1 cellular context compared by ENCODE assay signal in the genomic region with DNA sequence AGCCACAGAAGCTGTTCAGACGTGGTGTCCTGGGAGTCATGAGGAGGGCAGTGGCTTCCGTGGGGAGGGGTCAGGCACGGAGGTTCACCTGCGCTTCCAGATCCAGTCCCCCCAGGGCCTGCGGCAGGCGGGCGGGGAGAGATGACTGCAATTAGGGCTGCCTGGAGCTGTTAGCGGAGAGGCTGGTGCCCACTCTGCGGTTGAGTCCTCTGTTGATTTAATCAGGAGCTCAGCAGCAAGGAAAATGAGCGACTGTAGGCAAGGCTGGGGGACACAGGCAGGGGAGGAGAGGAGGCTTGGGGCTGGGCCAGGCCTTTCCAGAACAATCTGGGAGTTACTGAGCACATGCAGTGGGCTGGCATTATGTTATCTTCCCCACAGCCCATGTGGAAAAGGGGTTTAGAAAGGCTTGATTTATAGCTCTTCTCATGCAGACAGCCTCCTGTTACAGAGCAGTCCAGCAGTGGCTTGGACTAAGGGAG.
TF ChIP-seq lines count a peak whose summit lies in the region.

No MANE protein-coding gene starts in this region.

TF ChIP-seq in GM23338, 12 proteins besides CTCF, POLR2A, EP300 and RAD21:
- TF ChIP-seq EZH2phosphoT487 (IDR thresholded peaks at IDR 0.05; ENCODE audit: unreplicated experiment) (no peak), EZH2 (IDR thresholded peaks at IDR 0.05; ENCODE audit: low read depth, unreplicated experiment) (no peak), POLR2AphosphoS5 (IDR thresholded peaks at IDR 0.05; ENCODE audit: low read depth) (no peak), STAT1 (IDR thresholded peaks at IDR 0.05; ENCODE audit: unreplicated experiment) (no peak), ZNF114 (CRISPR knock-in tag; IDR thresholded peaks at IDR 0.05) (no peak), CREB1 (CRISPR knock-in tag; IDR thresholded peaks at IDR 0.05; ENCODE audit: low read depth) (no peak), ZNF331 (CRISPR knock-in tag; IDR thresholded peaks at IDR 0.05; ENCODE audit: low read depth) (no peak), NANOG (IDR thresholded peaks at IDR 0.05; ENCODE audit: borderline replicate concordance) (no peak), JUNB (IDR thresholded peaks at IDR 0.05; ENCODE audit: unreplicated experiment) (no peak)
- TF ChIP-seq, protein P1, sequence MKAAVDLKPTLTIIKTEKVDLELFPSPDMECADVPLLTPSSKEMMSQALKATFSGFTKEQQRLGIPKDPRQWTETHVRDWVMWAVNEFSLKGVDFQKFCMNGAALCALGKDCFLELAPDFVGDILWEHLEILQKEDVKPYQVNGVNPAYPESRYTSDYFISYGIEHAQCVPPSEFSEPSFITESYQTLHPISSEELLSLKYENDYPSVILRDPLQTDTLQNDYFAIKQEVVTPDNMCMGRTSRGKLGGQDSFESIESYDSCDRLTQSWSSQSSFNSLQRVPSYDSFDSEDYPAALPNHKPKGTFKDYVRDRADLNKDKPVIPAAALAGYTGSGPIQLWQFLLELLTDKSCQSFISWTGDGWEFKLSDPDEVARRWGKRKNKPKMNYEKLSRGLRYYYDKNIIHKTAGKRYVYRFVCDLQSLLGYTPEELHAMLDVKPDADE (IDR thresholded peaks at IDR 0.05) = no peak
- TF ChIP-seq, protein P2, sequence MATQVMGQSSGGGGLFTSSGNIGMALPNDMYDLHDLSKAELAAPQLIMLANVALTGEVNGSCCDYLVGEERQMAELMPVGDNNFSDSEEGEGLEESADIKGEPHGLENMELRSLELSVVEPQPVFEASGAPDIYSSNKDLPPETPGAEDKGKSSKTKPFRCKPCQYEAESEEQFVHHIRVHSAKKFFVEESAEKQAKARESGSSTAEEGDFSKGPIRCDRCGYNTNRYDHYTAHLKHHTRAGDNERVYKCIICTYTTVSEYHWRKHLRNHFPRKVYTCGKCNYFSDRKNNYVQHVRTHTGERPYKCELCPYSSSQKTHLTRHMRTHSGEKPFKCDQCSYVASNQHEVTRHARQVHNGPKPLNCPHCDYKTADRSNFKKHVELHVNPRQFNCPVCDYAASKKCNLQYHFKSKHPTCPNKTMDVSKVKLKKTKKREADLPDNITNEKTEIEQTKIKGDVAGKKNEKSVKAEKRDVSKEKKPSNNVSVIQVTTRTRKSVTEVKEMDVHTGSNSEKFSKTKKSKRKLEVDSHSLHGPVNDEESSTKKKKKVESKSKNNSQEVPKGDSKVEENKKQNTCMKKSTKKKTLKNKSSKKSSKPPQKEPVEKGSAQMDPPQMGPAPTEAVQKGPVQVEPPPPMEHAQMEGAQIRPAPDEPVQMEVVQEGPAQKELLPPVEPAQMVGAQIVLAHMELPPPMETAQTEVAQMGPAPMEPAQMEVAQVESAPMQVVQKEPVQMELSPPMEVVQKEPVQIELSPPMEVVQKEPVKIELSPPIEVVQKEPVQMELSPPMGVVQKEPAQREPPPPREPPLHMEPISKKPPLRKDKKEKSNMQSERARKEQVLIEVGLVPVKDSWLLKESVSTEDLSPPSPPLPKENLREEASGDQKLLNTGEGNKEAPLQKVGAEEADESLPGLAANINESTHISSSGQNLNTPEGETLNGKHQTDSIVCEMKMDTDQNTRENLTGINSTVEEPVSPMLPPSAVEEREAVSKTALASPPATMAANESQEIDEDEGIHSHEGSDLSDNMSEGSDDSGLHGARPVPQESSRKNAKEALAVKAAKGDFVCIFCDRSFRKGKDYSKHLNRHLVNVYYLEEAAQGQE (IDR thresholded peaks at IDR 0.05; ENCODE audit: unreplicated experiment) = no peak
- TF ChIP-seq, protein P3, sequence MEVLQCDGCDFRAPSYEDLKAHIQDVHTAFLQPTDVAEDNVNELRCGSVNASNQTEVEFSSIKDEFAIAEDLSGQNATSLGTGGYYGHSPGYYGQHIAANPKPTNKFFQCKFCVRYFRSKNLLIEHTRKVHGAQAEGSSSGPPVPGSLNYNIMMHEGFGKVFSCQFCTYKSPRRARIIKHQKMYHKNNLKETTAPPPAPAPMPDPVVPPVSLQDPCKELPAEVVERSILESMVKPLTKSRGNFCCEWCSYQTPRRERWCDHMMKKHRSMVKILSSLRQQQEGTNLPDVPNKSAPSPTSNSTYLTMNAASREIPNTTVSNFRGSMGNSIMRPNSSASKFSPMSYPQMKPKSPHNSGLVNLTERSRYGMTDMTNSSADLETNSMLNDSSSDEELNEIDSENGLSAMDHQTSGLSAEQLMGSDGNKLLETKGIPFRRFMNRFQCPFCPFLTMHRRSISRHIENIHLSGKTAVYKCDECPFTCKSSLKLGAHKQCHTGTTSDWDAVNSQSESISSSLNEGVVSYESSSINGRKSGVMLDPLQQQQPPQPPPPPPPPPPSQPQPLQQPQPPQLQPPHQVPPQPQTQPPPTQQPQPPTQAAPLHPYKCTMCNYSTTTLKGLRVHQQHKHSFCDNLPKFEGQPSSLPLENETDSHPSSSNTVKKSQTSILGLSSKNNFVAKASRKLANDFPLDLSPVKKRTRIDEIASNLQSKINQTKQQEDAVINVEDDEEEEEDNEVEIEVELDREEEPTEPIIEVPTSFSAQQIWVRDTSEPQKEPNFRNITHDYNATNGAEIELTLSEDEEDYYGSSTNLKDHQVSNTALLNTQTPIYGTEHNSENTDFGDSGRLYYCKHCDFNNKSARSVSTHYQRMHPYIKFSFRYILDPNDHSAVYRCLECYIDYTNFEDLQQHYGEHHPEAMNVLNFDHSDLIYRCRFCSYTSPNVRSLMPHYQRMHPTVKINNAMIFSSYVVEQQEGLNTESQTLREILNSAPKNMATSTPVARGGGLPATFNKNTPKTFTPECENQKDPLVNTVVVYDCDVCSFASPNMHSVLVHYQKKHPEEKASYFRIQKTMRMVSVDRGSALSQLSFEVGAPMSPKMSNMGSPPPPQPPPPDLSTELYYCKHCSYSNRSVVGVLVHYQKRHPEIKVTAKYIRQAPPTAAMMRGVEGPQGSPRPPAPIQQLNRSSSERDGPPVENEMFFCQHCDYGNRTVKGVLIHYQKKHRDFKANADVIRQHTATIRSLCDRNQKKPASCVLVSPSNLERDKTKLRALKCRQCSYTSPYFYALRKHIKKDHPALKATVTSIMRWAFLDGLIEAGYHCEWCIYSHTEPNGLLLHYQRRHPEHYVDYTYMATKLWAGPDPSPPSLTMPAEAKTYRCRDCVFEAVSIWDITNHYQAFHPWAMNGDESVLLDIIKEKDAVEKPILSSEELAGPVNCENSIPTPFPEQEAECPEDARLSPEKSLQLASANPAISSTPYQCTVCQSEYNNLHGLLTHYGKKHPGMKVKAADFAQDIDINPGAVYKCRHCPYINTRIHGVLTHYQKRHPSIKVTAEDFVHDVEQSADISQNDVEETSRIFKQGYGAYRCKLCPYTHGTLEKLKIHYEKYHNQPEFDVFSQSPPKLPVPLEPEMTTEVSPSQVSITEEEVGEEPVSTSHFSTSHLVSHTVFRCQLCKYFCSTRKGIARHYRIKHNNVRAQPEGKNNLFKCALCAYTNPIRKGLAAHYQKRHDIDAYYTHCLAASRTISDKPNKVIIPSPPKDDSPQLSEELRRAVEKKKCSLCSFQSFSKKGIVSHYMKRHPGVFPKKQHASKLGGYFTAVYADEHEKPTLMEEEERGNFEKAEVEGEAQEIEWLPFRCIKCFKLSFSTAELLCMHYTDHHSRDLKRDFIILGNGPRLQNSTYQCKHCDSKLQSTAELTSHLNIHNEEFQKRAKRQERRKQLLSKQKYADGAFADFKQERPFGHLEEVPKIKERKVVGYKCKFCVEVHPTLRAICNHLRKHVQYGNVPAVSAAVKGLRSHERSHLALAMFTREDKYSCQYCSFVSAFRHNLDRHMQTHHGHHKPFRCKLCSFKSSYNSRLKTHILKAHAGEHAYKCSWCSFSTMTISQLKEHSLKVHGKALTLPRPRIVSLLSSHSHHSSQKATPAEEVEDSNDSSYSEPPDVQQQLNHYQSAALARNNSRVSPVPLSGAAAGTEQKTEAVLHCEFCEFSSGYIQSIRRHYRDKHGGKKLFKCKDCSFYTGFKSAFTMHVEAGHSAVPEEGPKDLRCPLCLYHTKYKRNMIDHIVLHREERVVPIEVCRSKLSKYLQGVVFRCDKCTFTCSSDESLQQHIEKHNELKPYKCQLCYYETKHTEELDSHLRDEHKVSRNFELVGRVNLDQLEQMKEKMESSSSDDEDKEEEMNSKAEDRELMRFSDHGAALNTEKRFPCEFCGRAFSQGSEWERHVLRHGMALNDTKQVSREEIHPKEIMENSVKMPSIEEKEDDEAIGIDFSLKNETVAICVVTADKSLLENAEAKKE (CRISPR knock-in tag; IDR thresholded peaks at IDR 0.05) = no peak
